ENCODE assay signal across 2 cellular contexts in genomic region chr20:13453367-13453766, GRCh38.
TF ChIP-seq lines count a peak whose summit lies in the region.

No MANE protein-coding gene starts in this region.

TF ChIP-seq in HepG2, 621 proteins besides CTCF, POLR2A, EP300 and RAD21 (continued from another document):
- TF ChIP-seq CREB1 (IDR thresholded peaks at IDR 0.05) (0 out of 2 replicates have a peak, but pooled peaks have one; percentile 16), CREB1 (CRISPR knock-in tag; IDR thresholded peaks at IDR 0.05) (no peak)

TF ChIP-seq in endothelial cell of umbilical vein, 7 proteins besides CTCF, POLR2A, EP300 and RAD21 (continued from another document):
- no peak for TF ChIP-seq MYC (IDR thresholded peaks at IDR 0.05; ENCODE audit: low read depth, low read length)
